ENCODE assay signal across 8 cellular contexts in the genomic region with DNA sequence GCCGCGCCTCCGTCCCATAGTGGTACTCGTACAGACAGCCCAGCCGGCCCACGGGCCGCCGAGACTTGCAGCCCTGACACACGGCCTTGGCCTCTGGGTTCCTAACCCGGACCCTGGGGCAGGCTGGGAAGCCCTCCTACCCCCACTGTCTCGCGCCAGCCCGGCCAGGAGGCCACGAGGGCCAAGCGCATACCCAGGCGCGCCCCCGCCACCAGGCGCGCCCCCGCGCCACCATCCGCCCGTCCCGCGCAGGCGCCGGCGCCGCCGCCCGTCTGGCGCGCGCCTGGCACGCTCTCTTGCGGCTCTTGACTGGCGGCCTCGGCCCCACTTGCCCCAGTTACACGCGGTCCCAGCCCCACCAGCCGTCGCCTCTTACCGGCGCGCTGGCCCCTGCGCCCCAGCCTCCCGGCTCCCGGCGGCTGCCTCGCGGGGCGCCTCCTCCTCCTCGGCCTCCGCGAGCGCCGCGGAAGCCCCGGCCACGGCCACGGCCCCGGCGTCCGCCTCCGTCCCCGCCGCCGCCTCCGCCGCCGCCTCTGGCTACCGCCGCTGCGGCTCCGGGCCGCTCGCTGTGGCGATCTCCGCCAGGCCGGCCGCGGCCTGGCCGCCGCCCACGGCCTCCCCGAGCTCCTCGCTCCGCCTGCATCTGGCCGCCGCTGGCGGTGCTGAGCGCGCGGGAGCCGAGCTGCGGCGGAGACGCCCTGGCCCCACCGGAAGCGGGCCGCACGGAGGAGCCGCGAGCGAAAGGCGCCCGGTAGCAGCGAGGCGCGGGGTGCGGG. TPM values are rescaled to one million over a fixed set of nuclear protein-coding genes. Genes with fewer than 3 reads are reported as not detected.
DNase-seq lines count a peak whose midpoint lies in the region; ATAC-seq, FAIRE-seq and TF ChIP-seq lines count a peak whose summit lies in the region.

No MANE protein-coding gene starts in this region.

- H3K4me1 ChIP-seq in right cardiac atrium (ENCODE audit: control insufficient read depth, insufficient read depth, low read length): peaks cover 2% of the 10 kb centered on the region
- peaks cover 11% of the 10 kb centered on the region for H3K4me1 ChIP-seq in rectal smooth muscle tissue (ENCODE audit: control insufficient read depth, insufficient read depth, low read length)
- peaks cover 23% of the 10 kb centered on the region for H3K4me1 ChIP-seq in vagina

- peak overlapping the region; percentile 91 for H3K4me3 ChIP-seq in right cardiac atrium (ENCODE audit: low read length)
- H3K4me3 ChIP-seq in rectal smooth muscle tissue (ENCODE audit: low read length): peak overlapping the region; percentile 93
- peak overlapping the region; percentile 86 to 90 for H3K4me3 ChIP-seq in vagina

- H3K27me3 ChIP-seq in right cardiac atrium (ENCODE audit: control insufficient read depth, insufficient read depth) (no peaks in the 10 kb centered on the region), rectal smooth muscle tissue (ENCODE audit: control insufficient read depth, insufficient read depth, low read length) (no peaks in the 10 kb centered on the region), vagina (no peaks in the 10 kb centered on the region)

- under 1% methylated on average over 110 of the region's 112 CpGs for WGBS in right cardiac atrium

- H3K36me3 Mint-ChIP-seq in T-helper 1 cell treated with Interleukin-12 subunit alpha and Interleukin-12 subunit beta and Interleukin-4 antibody, amounts not matched to agents 30 μg/mL and 1 μg/mL, for 36 hours (ENCODE audit: low read depth): no peaks in the 10 kb centered on the region

- TF ChIP-seq CTCF in vagina (IDR thresholded peaks at IDR 0.05): no peak

- peak; percentile 73 for ATAC-seq in HG02588 (IDR thresholded peaks at IDR 0.05; ENCODE audit: unreplicated experiment)
- ATAC-seq in right cardiac atrium: peak; percentile 95 to 96

- H3K27ac Mint-ChIP-seq in T-helper 1 cell treated with Interleukin-12 subunit alpha and Interleukin-12 subunit beta and Interleukin-4 antibody, amounts not matched to agents 30 μg/mL and 1 μg/mL, for 36 hours: peak overlapping the region; percentile 91

- peak; percentile 93 for FAIRE-seq in GM12892 (lab: Jason Lieb, UNC)

- H3K27ac ChIP-seq in angular gyrus (ENCODE audit: low read depth, low read length) (peak overlapping the region; percentile 84), right cardiac atrium (ENCODE audit: low read length) (peak overlapping the region; percentile 93), rectal smooth muscle tissue (ENCODE audit: low read depth, low read length) (peak overlapping the region; percentile 88), vagina (peak overlapping the region; percentile 86)

- peak; percentile 50 for DNase-seq in GM12892 (ENCODE audit: insufficient read length)
- DNase-seq in NCI-H1092 (lab: John Stamatoyannopoulos, UW): peak; percentile 51
- DNase-seq in right cardiac atrium: peak; percentile 88 to 95 (median 92)
- DNase-seq in vagina (ENCODE audit: extremely low spot score in 2 of 2): no peak

- H3K9me3 Mint-ChIP-seq in T-helper 1 cell treated with Interleukin-12 subunit alpha and Interleukin-12 subunit beta and Interleukin-4 antibody, amounts not matched to agents 30 μg/mL and 1 μg/mL, for 36 hours: no peaks in the 10 kb centered on the region

- no peaks in the 10 kb centered on the region for H3K36me3 ChIP-seq in rectal smooth muscle tissue (ENCODE audit: control insufficient read depth, insufficient read depth, low read length)
- H3K36me3 ChIP-seq in vagina: no peaks in the 10 kb centered on the region

- intact Hi-C loops in right cardiac atrium (cut with DNase I): no loop called here
- intact Hi-C loops in vagina (cut with DNase I): no loop called here

- no peaks in the 10 kb centered on the region for H3K27me3 Mint-ChIP-seq in T-helper 1 cell treated with Interleukin-12 subunit alpha and Interleukin-12 subunit beta and Interleukin-4 antibody, amounts not matched to agents 30 μg/mL and 1 μg/mL, for 36 hours (ENCODE audit: low read depth)

- TF ChIP-seq POLR2A in GM12892 (IDR thresholded peaks at IDR 0.05; ENCODE audit: low read depth, low read length) (peak; percentile 88), vagina (IDR thresholded peaks at IDR 0.05) (peak in 1 of 2 donors; percentile 51)

- H3K4me1 Mint-ChIP-seq in T-helper 1 cell treated with Interleukin-12 subunit alpha and Interleukin-12 subunit beta and Interleukin-4 antibody, amounts not matched to agents 30 μg/mL and 1 μg/mL, for 36 hours (ENCODE audit: low read depth): peaks cover 16% of the 10 kb centered on the region

- H3K4me3 Mint-ChIP-seq in T-helper 1 cell treated with Interleukin-12 subunit alpha and Interleukin-12 subunit beta and Interleukin-4 antibody, amounts not matched to agents 30 μg/mL and 1 μg/mL, for 36 hours: peak overlapping the region; percentile 90

- H3K9me3 ChIP-seq in right cardiac atrium (ENCODE audit: control insufficient read depth, low read length): no peaks in the 10 kb centered on the region
- H3K9me3 ChIP-seq in vagina: no peaks in the 10 kb centered on the region

- H3K9ac ChIP-seq in rectal smooth muscle tissue (ENCODE audit: low read length): peak overlapping the region; percentile 61

RNA-seq across cellular contexts. Expression of gene AVEN, which starts 0.4 kb away (rescaled TPM):
- polyA plus RNA-seq in GM12892 (2012; ENCODE audit: missing spikeins): 10.4 TPM
- total RNA-seq in right cardiac atrium (10 to 100 TPM; 15.1 to 20.3 (median 16.8) TPM), vagina (7.4 TPM)
- 20.0 TPM for polyA plus RNA-seq in right cardiac atrium

Comparison
In these comparisons a context has a peak if more than half of its experiments do, and no peak if none do; other contexts are left out.
1. DNase-seq: peak in GM12892 (single experiment), NCI-H1092 (single experiment) and right cardiac atrium (3 of 3); none in vagina (0 of 2).
2. Peak in every context shown above with its lines, with median percentiles within 50 percentile points of each other: H3K27ac ChIP-seq and H3K4me3 ChIP-seq.